In genomic region chr2:109305494-109306187, GRCh38 we compare ENCODE assay signal across 15 cellular contexts.
DNase-seq lines count a peak whose midpoint lies in the region; ATAC-seq, FAIRE-seq and TF ChIP-seq lines count a peak whose summit lies in the region.
"Had no signal": no experiment of that assay in that cellular context is flagged by ENCODE, and none has a peak within 500 bp of the region (broad histone marks: within the 10 kb centered on the region; RNA-seq: fewer than 3 reads in every experiment).

No MANE protein-coding gene starts in this region.

- no peak for FAIRE-seq in GM12878 (lab: Jason Lieb, UNC)

- H3K9ac ChIP-seq in BLaER1 (0 out of 2 replicates have a peak overlapping the region, but pooled peaks have one; percentile 15), GM12878 (ENCODE audit: control insufficient read depth, insufficient read depth, low read length) (no peak overlapping the region), mesendoderm (ENCODE audit: low read length) (no peak overlapping the region)

- peaks cover 57% of the 10 kb centered on the region for H3K4me1 ChIP-seq in BLaER1
- no peaks in the 10 kb centered on the region; the same call in 1 of the 2 replicates for H3K4me1 ChIP-seq in GM23338 (ENCODE audit: insufficient read depth)
- H3K4me1 ChIP-seq in GM12878 (ENCODE audit: control insufficient read depth, insufficient read depth, low read length) = no peaks in the 10 kb centered on the region
- H3K4me1 ChIP-seq in mesendoderm (ENCODE audit: control insufficient read depth, low read depth, low read length) = no peaks in the 10 kb centered on the region
- H3K4me1 ChIP-seq: SJCRH30 had no signal

- H4K20me1 ChIP-seq in BLaER1 (peaks cover 43% of the 10 kb centered on the region), GM23338 (replicated peaks; ENCODE audit: insufficient read depth) (no peaks in the 10 kb centered on the region), GM12878 (ENCODE audit: control insufficient read depth, insufficient read depth) (no peaks in the 10 kb centered on the region)

- H2BK15ac ChIP-seq in mesendoderm (replicated peaks; ENCODE audit: low read depth) = no peak overlapping the region

- no peak for TF ChIP-seq EP300 in GM12878 (IDR thresholded peaks at IDR 0.05; ENCODE audit: borderline replicate concordance in 1 of 2, control insufficient read depth in 1 of 2, low read depth in 2 of 2, low read length in 2 of 2)

- no peaks in the 10 kb centered on the region for H3K9me3 ChIP-seq in BLaER1
- H3K9me3 ChIP-seq in GM12878 (replicated peaks; ENCODE audit: control insufficient read depth, insufficient read depth, low read length) = no peaks in the 10 kb centered on the region
- H3K9me3 ChIP-seq: SJCRH30 had no signal

- no peaks in the 10 kb centered on the region for H3K27me3 ChIP-seq in BLaER1
- H3K27me3 ChIP-seq in GM23338 (ENCODE audit: insufficient read depth) = no peaks in the 10 kb centered on the region
- H3K27me3 ChIP-seq in GM12878 (replicated peaks in 1 of 2; ENCODE audit: control insufficient read depth in 2 of 2, insufficient read depth in 2 of 2, low read length in 1 of 2) = no peaks in the 10 kb centered on the region
- no peaks in the 10 kb centered on the region for H3K27me3 ChIP-seq in mesendoderm (ENCODE audit: insufficient read depth, low read length, poor library complexity)
- H3K27me3 ChIP-seq: SJCRH30 had no signal

- H3K36me3 ChIP-seq in BLaER1 (no peaks in the 10 kb centered on the region), GM23338 (ENCODE audit: insufficient read depth) (no peaks in the 10 kb centered on the region), GM12878 (ENCODE audit: control insufficient read depth in 2 of 2, insufficient read depth in 2 of 2, low read length in 1 of 2) (no peaks in the 10 kb centered on the region), mesendoderm (ENCODE audit: control insufficient read depth, insufficient read depth, low read length) (no peaks in the 10 kb centered on the region)
- H3K36me3 ChIP-seq: SJCRH30 had no signal

- no peaks in the 10 kb centered on the region for H3K9me2 ChIP-seq in GM23338 (ENCODE audit: insufficient read depth)

- WGBS in GM12878 (ENCODE audit: insufficient coverage, insufficient replicate concordance, low lambda C conversion rate, missing lambda C conversion rate) = 54% methylated on average over 15 of the region's 15 CpGs
- no CpG with 5 or more reads among the region's 15 CpGs for WGBS in mesendoderm (ENCODE audit: extremely low coverage, insufficient coverage, low lambda C conversion rate)

- no peak overlapping the region for H3K56ac ChIP-seq in mesendoderm (ENCODE audit: low read length)

- no peaks in the 10 kb centered on the region; the same call in 2 of the 3 replicates for H3K9me3 Mint-ChIP-seq in GM23338

- CTCF ChIA-PET in GM12878 (lab: Yijun Ruan, JAX) = interaction anchor here (1.0 to 1.3 kb wide), 2 partner anchors 30 to 88 kb away, joined by 3 read pairs; no protein-coding TSS in a partner anchor

- peak overlapping the region; percentile 78 for H3K4me2 ChIP-seq in BLaER1
- H3K4me2 ChIP-seq in GM23338 = no peak overlapping the region
- no peak overlapping the region for H3K4me2 ChIP-seq in GM12878 (ENCODE audit: control insufficient read depth, insufficient read depth)
- H3K4me2 ChIP-seq in mesendoderm (ENCODE audit: low read length) = no peak overlapping the region

- no peak overlapping the region for H3K27ac Mint-ChIP-seq in GM23338

- H3K23ac ChIP-seq in mesendoderm (ENCODE audit: low read length) = peak overlapping the region; percentile 45

- BruUV-seq in GM12878 (replicated peaks; lab: Mats Ljungman, UMichigan) = no TSS peak

- intact Hi-C loops in GM12878 (cut with micrococcal nuclease; ENCODE audit: unreplicated experiment) = no loop called here

- SMC1A ChIA-PET in GM12878 (lab: Charles Lee; ENCODE audit: uncharacterized antibody, unreplicated experiment) = interaction anchor here (1.4 kb wide), 1 partner anchor 91 kb away, joined by 3 read pairs; no protein-coding TSS in a partner anchor

- H3K4me3 ChIP-seq in BLaER1 (no peak overlapping the region), GM23338 (no peak overlapping the region), GM12878 (no peak overlapping the region), mesendoderm (ENCODE audit: low read length) (no peak overlapping the region), coronary artery (no peak overlapping the region)
- H3K4me3 ChIP-seq: SJCRH30 had no signal

- H4K8ac ChIP-seq in mesendoderm (ENCODE audit: low read depth, low read length) = no peak overlapping the region

- H3K27ac ChIP-seq in BLaER1 = no peak overlapping the region; the same call in 1 of the 2 replicates
- no peak overlapping the region for H3K27ac ChIP-seq in GM23338 (ENCODE audit: low read depth)
- H3K27ac ChIP-seq in GM12878 (ENCODE audit: control insufficient read depth, insufficient read depth) = no peak overlapping the region
- no peak overlapping the region for H3K27ac ChIP-seq in mesendoderm (ENCODE audit: low read depth, low read length)
- H3K27ac ChIP-seq in coronary artery = no peak overlapping the region
- H3K27ac ChIP-seq: SJCRH30 had no signal

- no peak for TF ChIP-seq RAD21 in GM12878 (IDR thresholded peaks at IDR 0.05; ENCODE audit: insufficient read depth, low read depth, low read length)

- POLR2A ChIA-PET in GM12878 (lab: Charles Lee) = no interaction called here

- ATAC-seq in GM23338 = peak; percentile 67
- ATAC-seq in GM12878 = peak; percentile 16; the same call in 1 of the 3 replicates
- no peak for ATAC-seq in GM18907 (IDR thresholded peaks at IDR 0.05; ENCODE audit: unreplicated experiment)
- ATAC-seq: HCT116, PC-3 had no signal

- in situ Hi-C loops in GM12878 (cut with MboI) = no loop called here

- H2BK5ac ChIP-seq in mesendoderm (ENCODE audit: low read length) = no peak overlapping the region

- H2AK5ac ChIP-seq in mesendoderm (ENCODE audit: low read length) = no peak overlapping the region

- H3K4me1 Mint-ChIP-seq in GM23338 = peaks cover 11% of the 10 kb centered on the region

- TF ChIP-seq CTCF in GM23338 (conservative IDR thresholded peaks at IDR 0.05; ENCODE audit: low read depth in 2 of 2) = no peak; a peak in 1 of 4 replicates
- TF ChIP-seq CTCF in GM12878 (IDR thresholded peaks at IDR 0.05 in 2 of 3, conservative IDR thresholded peaks at IDR 0.05 in 1 of 3; ENCODE audit: control insufficient read depth in 2 of 3, extremely low read depth in 1 of 3, insufficient read depth in 1 of 3, low read depth in 3 of 3, low read length in 3 of 3) = no peak
- TF ChIP-seq CTCF in GM20000 (IDR thresholded peaks at IDR 0.05; ENCODE audit: extremely low read depth, missing control alignments) = no peak
- TF ChIP-seq CTCF in coronary artery (IDR thresholded peaks at IDR 0.05) = no peak

- H3K79me2 ChIP-seq in GM23338 (replicated peaks; ENCODE audit: insufficient read depth) = no peaks in the 10 kb centered on the region
- H3K79me2 ChIP-seq in GM12878 (ENCODE audit: control insufficient read depth, insufficient read depth, low read length) = no peaks in the 10 kb centered on the region
- no peaks in the 10 kb centered on the region for H3K79me2 ChIP-seq in mesendoderm (ENCODE audit: control insufficient read depth, insufficient read depth, low read length)

- H3K27me3 Mint-ChIP-seq in GM23338 (ENCODE audit: insufficient read depth, low read depth, poor library complexity) = peaks cover 9% of the 10 kb centered on the region

- no peak overlapping the region for H2AFZ ChIP-seq in GM23338
- H2AFZ ChIP-seq in GM12878 (ENCODE audit: control insufficient read depth, low read depth, low read length) = no peak overlapping the region

- no peak overlapping the region for H3K18ac ChIP-seq in mesendoderm (ENCODE audit: low read length)

- no peak overlapping the region for H2BK120ac ChIP-seq in mesendoderm (ENCODE audit: low read depth, low read length)

- RAD21 ChIA-PET in GM12878 (lab: Charles Lee; ENCODE audit: unreplicated experiment) = interaction anchor here (1.4 to 2.2 kb wide), 2 partner anchors 27 to 205 kb away, joined by 5 to 10 read pairs; no protein-coding TSS in a partner anchor

- H3K4ac ChIP-seq in mesendoderm (ENCODE audit: low read depth, low read length) = no peak overlapping the region

- H4K5ac ChIP-seq in mesendoderm (ENCODE audit: low read length) = no peak overlapping the region

- no peak for TF ChIP-seq POLR2A in GM12878 (IDR thresholded peaks at IDR 0.05; ENCODE audit: low read depth, low read length)

- no peaks in the 10 kb centered on the region for H3K79me1 ChIP-seq in mesendoderm (ENCODE audit: low read length)

- no peaks in the 10 kb centered on the region for H3K36me3 Mint-ChIP-seq in GM23338 (ENCODE audit: low read depth)

- H3K4me3 Mint-ChIP-seq in GM23338 = no peak overlapping the region

- H3F3A ChIP-seq in GM23338 (replicated peaks; ENCODE audit: low read depth) = no peaks in the 10 kb centered on the region

- DNase-seq in GM23338 (ENCODE audit: low spot score) (no peak), GM12878 (ENCODE audit: low read depth, low spot score) (no peak), mesendoderm (no peak), GM20000 (ENCODE audit: low spot score) (no peak), coronary artery (ENCODE audit: low spot score) (no peak)
- no peak for DNase-seq in stimulated activated CD4-positive, alpha-beta T cell treated with anti-CD3 and anti-CD28 coated beads, Interleukin-1b, Interleukin-23, amount 100 ng/mL, for 48 hours
- DNase-seq: KG1, NCI-H146, NCI-H446 treated with DMSO at 0.1 percent for 48 hours, NCI-H748 treated with DMSO at 0.1 percent for 48 hours, PC-3, SJCRH30 had no signal

TF ChIP-seq in GM23338, 12 proteins besides CTCF, POLR2A, EP300 and RAD21 (continues in another document):
- TF ChIP-seq EZH2phosphoT487 (IDR thresholded peaks at IDR 0.05; ENCODE audit: unreplicated experiment) = no peak
- TF ChIP-seq ZNF114 (CRISPR knock-in tag; IDR thresholded peaks at IDR 0.05) = no peak
- TF ChIP-seq STAT1 (IDR thresholded peaks at IDR 0.05; ENCODE audit: unreplicated experiment) = no peak
- no peak for TF ChIP-seq POLR2AphosphoS5 (IDR thresholded peaks at IDR 0.05; ENCODE audit: low read depth)
- no peak for TF ChIP-seq NANOG (IDR thresholded peaks at IDR 0.05; ENCODE audit: borderline replicate concordance)
- no peak for TF ChIP-seq CREB1 (CRISPR knock-in tag; IDR thresholded peaks at IDR 0.05; ENCODE audit: low read depth)

TF ChIP-seq in GM12878, 131 proteins besides CTCF, POLR2A, EP300 and RAD21:
- no peak for TF ChIP-seq CHD1 (IDR thresholded peaks at IDR 0.05; ENCODE audit: low read depth, low read length)
- no peak for TF ChIP-seq MYC (IDR thresholded peaks at IDR 0.05; ENCODE audit: insufficient read depth, insufficient read length, insufficient replicate concordance, low read length, severe bottlenecking)
